In genomic region chr2:117058366-117058765, GRCh38 we compare ENCODE assay signal across 14 cellular contexts.
DNase-seq lines count a peak whose midpoint lies in the region; ATAC-seq and TF ChIP-seq lines count a peak whose summit lies in the region.
"Had no signal": no experiment of that assay in that cellular context is flagged by ENCODE, and none has a peak within 500 bp of the region (broad histone marks: within the 10 kb centered on the region; RNA-seq: fewer than 3 reads in every experiment).

No MANE protein-coding gene starts in this region.

- peak; percentile 88 for ATAC-seq in GM18505 (IDR thresholded peaks at IDR 0.05; ENCODE audit: unreplicated experiment)
- ATAC-seq in GM21619 (IDR thresholded peaks at IDR 0.05; ENCODE audit: unreplicated experiment): peak; percentile 65
- ATAC-seq in HG03280 (IDR thresholded peaks at IDR 0.05; ENCODE audit: unreplicated experiment): peak; percentile 65
- no peak for ATAC-seq in body of pancreas

- H3K27me3 ChIP-seq in body of pancreas (no peaks in the 10 kb centered on the region), ascending aorta (no peaks in the 10 kb centered on the region)
- H3K27me3 ChIP-seq: spleen, transverse colon had no signal

- H3K4me1 ChIP-seq in body of pancreas (no peaks in the 10 kb centered on the region), ascending aorta (no peaks in the 10 kb centered on the region)
- H3K4me1 ChIP-seq: spleen, transverse colon had no signal

- intact Hi-C loops in body of pancreas (cut with DNase I): no loop called here
- intact Hi-C loops in ascending aorta (cut with DNase I): no loop called here

- H3K27ac ChIP-seq in body of pancreas: no peak overlapping the region
- no peak overlapping the region for H3K27ac ChIP-seq in ascending aorta
- H3K27ac ChIP-seq: KMS-11, spleen, transverse colon had no signal

- H3K4me3 ChIP-seq in body of pancreas (no peak overlapping the region), ascending aorta (no peak overlapping the region)
- H3K4me3 ChIP-seq: spleen, transverse colon had no signal

- no peaks in the 10 kb centered on the region for H3K36me3 ChIP-seq in body of pancreas (replicated peaks in 1 of 2; ENCODE audit: insufficient read depth in 1 of 2, low read depth in 2 of 2)
- no peaks in the 10 kb centered on the region for H3K36me3 ChIP-seq in ascending aorta
- H3K36me3 ChIP-seq: spleen, transverse colon had no signal

- peak; percentile 39 for DNase-seq in OCI-M1 (lab: John Stamatoyannopoulos, UW)
- DNase-seq in body of pancreas: no peak
- DNase-seq in HUDEP-2 (lab: John Stamatoyannopoulos, UW; ENCODE audit: unreplicated experiment in 76 of 76): no peak
- no peak for DNase-seq in UCSD-AML1 (lab: John Stamatoyannopoulos, UW; ENCODE audit: unreplicated experiment)
- DNase-seq in ascending aorta (ENCODE audit: low spot score in 2 of 2): no peak
- DNase-seq: activated T-cell treated with anti-CD3 and anti-CD28 coated beads, Interleukin-2, amount 50 U/mL, for 24 hours; DND-41; effector CD4-positive, alpha-beta T cell; spleen; transverse colon had no signal

- H3K9me3 ChIP-seq in body of pancreas (no peaks in the 10 kb centered on the region), ascending aorta (no peaks in the 10 kb centered on the region)
- H3K9me3 ChIP-seq: transverse colon had no signal

- no peak for TF ChIP-seq CTCF in body of pancreas (IDR thresholded peaks at IDR 0.05)
- TF ChIP-seq CTCF in ascending aorta (IDR thresholded peaks at IDR 0.05): no peak

- WGBS in body of pancreas, 2 donors: 50 to 59% methylated on average over 3 of the region's 3 CpGs

- TF ChIP-seq POLR2A in GM18505 (IDR thresholded peaks at IDR 0.05; ENCODE audit: borderline replicate concordance, extremely low read depth, insufficient read depth, insufficient read length) (no peak), body of pancreas (IDR thresholded peaks at IDR 0.05) (no peak)
